In genomic region chr1:166905930-166906329, GRCh38 we compare ENCODE assay signal across 13 cellular contexts. TPM values are rescaled to one million over a fixed set of nuclear protein-coding genes. Genes with fewer than 3 reads are reported as not detected.
A peak's percentile ranks its signal among the peaks of the same experiment; 100 is the strongest.
DNase-seq lines count a peak whose midpoint lies in the region; ATAC-seq and TF ChIP-seq lines count a peak whose summit lies in the region.
"Had no signal": no experiment of that assay in that cellular context is flagged by ENCODE, and none has a peak within 500 bp of the region (broad histone marks: within the 10 kb centered on the region; RNA-seq: fewer than 3 reads in every experiment).

No MANE protein-coding gene starts in this region.

- peaks cover 1% of the 10 kb centered on the region for H3K9me3 Mint-ChIP-seq in activated naive CD8-positive, alpha-beta T cell treated with anti-CD3 and anti-CD28 coated beads, Interleukin-2, amount 10 ng/mL, durations not matched to agents 7 days and 5 days
- H3K9me3 Mint-ChIP-seq in activated naive CD8-positive, alpha-beta T cell treated with anti-CD3 and anti-CD28 coated beads for 36 hours, result peaks cover 2% of the 10 kb centered on the region

- H3K9me3 ChIP-seq in adipocyte (ENCODE audit: control insufficient read depth, low read length) (no peaks in the 10 kb centered on the region), left lung (no peaks in the 10 kb centered on the region), aorta (ENCODE audit: control insufficient read depth, low read length) (no peaks in the 10 kb centered on the region)
- H3K9me3 ChIP-seq: BE2C had no signal

- H3K4me3 Mint-ChIP-seq in activated naive CD8-positive, alpha-beta T cell treated with anti-CD3 and anti-CD28 coated beads, Interleukin-2, amount 10 ng/mL, durations not matched to agents 7 days and 5 days, result peak overlapping the region; percentile 80
- no peak overlapping the region for H3K4me3 Mint-ChIP-seq in activated naive CD8-positive, alpha-beta T cell treated with anti-CD3 and anti-CD28 coated beads for 36 hours

- peak; percentile 82 for ATAC-seq in activated naive CD8-positive, alpha-beta T cell treated with anti-CD3 and anti-CD28 coated beads, Interleukin-2, amount 10 ng/mL, durations not matched to agents 7 days and 5 days (ENCODE audit: low read depth)
- ATAC-seq in left lung (peak; percentile 19), aorta (ENCODE audit: low FRiP score) (peak; percentile 60), HG02870 (IDR thresholded peaks at IDR 0.05; ENCODE audit: unreplicated experiment) (no peak), HG03469 (IDR thresholded peaks at IDR 0.05; ENCODE audit: unreplicated experiment) (no peak)

- WGBS in aorta, 2 donors, result 6 to 13% methylated on average over 3 of the region's 3 CpGs

- peaks cover 16% of the 10 kb centered on the region for H3K27me3 Mint-ChIP-seq in activated naive CD8-positive, alpha-beta T cell treated with anti-CD3 and anti-CD28 coated beads, Interleukin-2, amount 10 ng/mL, durations not matched to agents 7 days and 5 days
- H3K27me3 Mint-ChIP-seq in activated naive CD8-positive, alpha-beta T cell treated with anti-CD3 and anti-CD28 coated beads for 36 hours, result no peaks in the 10 kb centered on the region

- H3K9ac ChIP-seq in adipocyte (ENCODE audit: low read length), result no peak overlapping the region

- intact Hi-C loops in left lung (cut with DNase I), result loop anchor here in 1 of 2 donors (5.0 kb wide), 1 partner anchor 151 kb away; no protein-coding TSS in a partner anchor
- intact Hi-C loops in aorta (cut with DNase I), result loop anchor here (5.0 kb wide), 2 partner anchors 136 to 151 kb away; no protein-coding TSS in a partner anchor

- H3K4me1 Mint-ChIP-seq in activated naive CD8-positive, alpha-beta T cell treated with anti-CD3 and anti-CD28 coated beads, Interleukin-2, amount 10 ng/mL, durations not matched to agents 7 days and 5 days, result peaks cover 46% of the 10 kb centered on the region
- H3K4me1 Mint-ChIP-seq in activated naive CD8-positive, alpha-beta T cell treated with anti-CD3 and anti-CD28 coated beads for 36 hours, result peaks cover 5% of the 10 kb centered on the region

- DNase-seq in activated naive CD8-positive, alpha-beta T cell treated with anti-CD3 and anti-CD28 coated beads, Interleukin-2, amount 10 ng/mL, durations not matched to agents 7 days and 5 days, result no peak
- DNase-seq in activated naive CD8-positive, alpha-beta T cell treated with anti-CD3 and anti-CD28 coated beads for 36 hours, result no peak
- DNase-seq in adipocyte (ENCODE audit: low read depth) (peak; percentile 33), left lung (no peak), aorta (no peak), NCI-H510A treated with DMSO at 0.1 percent for 48 hours (lab: John Stamatoyannopoulos, UW) (no peak)
- DNase-seq: activated effector memory CD4-positive, alpha-beta T cell treated with Interleukin-2 at 50 U/mL for 16 hours; BE2C; effector memory CD4-positive, alpha-beta T cell; NCI-H1694 treated with DMSO at 0.1 percent for 48 hours; stimulated activated CD4-positive, alpha-beta T cell treated with anti-CD3 and anti-CD28 coated beads, Interleukin-4, amount 100 ng/mL, for 1 hour had no signal

- peaks cover 5% of the 10 kb centered on the region for H3K4me1 ChIP-seq in adipocyte (ENCODE audit: control insufficient read depth, insufficient read depth, low read length)
- H3K4me1 ChIP-seq in left lung, result no peaks in the 10 kb centered on the region
- H3K4me1 ChIP-seq in aorta (ENCODE audit: control insufficient read depth in 1 of 2, insufficient read depth in 2 of 2, low read length in 2 of 2), result no peaks in the 10 kb centered on the region
- H3K4me1 ChIP-seq: BE2C had no signal

- POLR2A ChIA-PET in activated naive CD8-positive, alpha-beta T cell treated with anti-CD3 and anti-CD28 coated beads, Interleukin-2, amount 10 ng/mL, durations not matched to agents 7 days and 5 days (lab: Charles Lee), result interaction anchor here (0.7 to 2.2 kb wide), 9 partner anchors 21 to 314 kb away, joined by 3 to 19 read pairs (median 3); partner anchors contain the start of genes POGK, POU2F1 and TADA1

- H3K4me3 ChIP-seq in adipocyte (ENCODE audit: low read length), result no peak overlapping the region
- no peak overlapping the region for H3K4me3 ChIP-seq in left lung
- H3K4me3 ChIP-seq in aorta (ENCODE audit: low read length in 2 of 2), result no peak overlapping the region

- peaks cover 1% of the 10 kb centered on the region for H3K36me3 Mint-ChIP-seq in activated naive CD8-positive, alpha-beta T cell treated with anti-CD3 and anti-CD28 coated beads, Interleukin-2, amount 10 ng/mL, durations not matched to agents 7 days and 5 days
- no peaks in the 10 kb centered on the region for H3K36me3 Mint-ChIP-seq in activated naive CD8-positive, alpha-beta T cell treated with anti-CD3 and anti-CD28 coated beads for 36 hours

- no peak overlapping the region for H3K27ac ChIP-seq in left lung
- peak overlapping the region in 1 of 2 donors; percentile 73 for H3K27ac ChIP-seq in aorta (ENCODE audit: low read depth in 1 of 2, low read length in 2 of 2)

- H3K36me3 ChIP-seq in adipocyte (ENCODE audit: control insufficient read depth, insufficient read depth, low read length, severe bottlenecking) (no peaks in the 10 kb centered on the region), left lung (no peaks in the 10 kb centered on the region), aorta (ENCODE audit: control insufficient read depth in 1 of 2, insufficient read depth in 2 of 2, low read length in 1 of 2) (no peaks in the 10 kb centered on the region)
- H3K36me3 ChIP-seq: BE2C had no signal

- no peak for TF ChIP-seq CTCF in left lung (IDR thresholded peaks at IDR 0.05)

- H3K27me3 ChIP-seq in adipocyte (replicated peaks; ENCODE audit: control insufficient read depth, insufficient read depth, low read length) (no peaks in the 10 kb centered on the region), left lung (no peaks in the 10 kb centered on the region), aorta (ENCODE audit: control insufficient read depth in 1 of 2, insufficient read depth in 2 of 2, low read length in 1 of 2) (no peaks in the 10 kb centered on the region)
- H3K27me3 ChIP-seq: BE2C had no signal

- peak overlapping the region; percentile 81 for H3K27ac Mint-ChIP-seq in activated naive CD8-positive, alpha-beta T cell treated with anti-CD3 and anti-CD28 coated beads, Interleukin-2, amount 10 ng/mL, durations not matched to agents 7 days and 5 days
- no peak overlapping the region for H3K27ac Mint-ChIP-seq in activated naive CD8-positive, alpha-beta T cell treated with anti-CD3 and anti-CD28 coated beads for 36 hours

RNA-seq across cellular contexts. Expression of gene TADA1, which starts 29.9 kb away (rescaled TPM):
- total RNA-seq in activated naive CD8-positive, alpha-beta T cell treated with anti-CD3 and anti-CD28 coated beads, Interleukin-2, amount 10 ng/mL, durations not matched to agents 7 days and 5 days, result 10 to 100 TPM; 14.4 to 15.3 TPM
- total RNA-seq in activated naive CD8-positive, alpha-beta T cell treated with anti-CD3 and anti-CD28 coated beads for 36 hours, result 10 to 100 TPM; 19.2 to 21.4 TPM
- total RNA-seq in left lung (1 to 10 TPM; 7.5 to 9.4 TPM), aorta (1 to 10 TPM; 7.0 to 9.4 TPM)
- 1 to 10 TPM; 6.1 to 6.3 TPM for polyA plus RNA-seq in aorta

Comparison
In these comparisons a context has a peak if more than half of its experiments do, and no peak if none do; other contexts are left out.
1. ATAC-seq: peak in activated naive CD8-positive, alpha-beta T cell treated with anti-CD3 and anti-CD28 coated beads, Interleukin-2, amount 10 ng/mL, durations not matched to agents 7 days and 5 days (single experiment), left lung (single experiment) and aorta (single experiment); none in HG02870 (single experiment) and HG03469 (single experiment).